16 cellular contexts compared by ENCODE assay signal in genomic region chr11:120030411-120030810, GRCh38.
DNase-seq lines count a peak whose midpoint lies in the region; ATAC-seq and TF ChIP-seq lines count a peak whose summit lies in the region.
"Had no signal": no experiment of that assay in that cellular context is flagged by ENCODE, and none has a peak within 500 bp of the region (broad histone marks: within the 10 kb centered on the region; RNA-seq: fewer than 3 reads in every experiment).

No MANE protein-coding gene starts in this region.

- no peak overlapping the region for H3T11ph ChIP-seq in H9 (ENCODE audit: low read length)

- H2BK5ac ChIP-seq in H9 (ENCODE audit: insufficient read length, low read length) = no peak overlapping the region

- H3K23ac ChIP-seq in H9 (ENCODE audit: insufficient read length, low read depth, low read length) = no peak overlapping the region

- H2AFZ ChIP-seq in GM23338 (no peak overlapping the region), H9 (ENCODE audit: low read length) (no peak overlapping the region)
- H2AFZ ChIP-seq: GM23248 had no signal

- no peaks in the 10 kb centered on the region for H4K20me1 ChIP-seq in GM23338 (replicated peaks; ENCODE audit: insufficient read depth)
- H4K20me1 ChIP-seq in H9 (ENCODE audit: control insufficient read depth, insufficient read depth, insufficient read length) = no peaks in the 10 kb centered on the region

- H3K4me3 ChIP-seq in GM23338 = no peak overlapping the region
- H3K4me3 ChIP-seq: GM23248, HAP-1 had no signal

- no peak overlapping the region for H2BK120ac ChIP-seq in H9 (ENCODE audit: low read depth, low read length, poor library complexity, severe bottlenecking)

- no peak overlapping the region for H3K4ac ChIP-seq in H9 (ENCODE audit: low read depth, low read length)

- H4K91ac ChIP-seq in H9 (ENCODE audit: insufficient read length, low read depth, low read length) = no peak overlapping the region

- no peak overlapping the region for H4K8ac ChIP-seq in H9 (replicated peaks; ENCODE audit: insufficient read length, low read depth, low read length)

- H2AK5ac ChIP-seq in H9 (ENCODE audit: insufficient read length, low read length) = no peak overlapping the region

- no peak overlapping the region for H3K56ac ChIP-seq in H9 (ENCODE audit: insufficient read length, low read depth, low read length)

- 0 out of 2 replicates have a peak overlapping the region, but pooled peaks have one; percentile 62 for H3K14ac ChIP-seq in H9 (ENCODE audit: insufficient read depth, low read length)

- no peak overlapping the region for H2BK15ac ChIP-seq in H9 (ENCODE audit: low read depth, low read length)

- H3K9me3 Mint-ChIP-seq in GM23338 (0 out of 3 replicates have a peak, but pooled peaks cover 2% of the 10 kb centered on the region), H9 (peaks cover 0 to 2% of the 10 kb centered on the region in 2 experiments; a peak in 1 of 5 replicates)
- H3K9me3 Mint-ChIP-seq: CD4-positive, alpha-beta T cell had no signal

- no CpG with 5 or more reads among the region's 4 CpGs for WGBS in H9 (ENCODE audit: extremely low coverage, insufficient read length, low lambda C conversion rate)

- H3K27me3 ChIP-seq in GM23338 (ENCODE audit: insufficient read depth) (no peaks in the 10 kb centered on the region), H9 (ENCODE audit: insufficient read depth, low read length) (no peaks in the 10 kb centered on the region; the same call in 1 of the 2 replicates)

- H3K4me1 ChIP-seq in GM23338 (ENCODE audit: insufficient read depth) = no peaks in the 10 kb centered on the region
- H3K4me1 ChIP-seq in H9 (ENCODE audit: insufficient read depth, low read length) = no peaks in the 10 kb centered on the region
- H3K4me1 ChIP-seq: HAP-1 had no signal

- no peak overlapping the region for H4K5ac ChIP-seq in H9 (ENCODE audit: insufficient read length, low read depth, low read length)

- no peaks in the 10 kb centered on the region for H3K79me1 ChIP-seq in H9 (ENCODE audit: insufficient read depth, low read depth, low read length, poor library complexity, severe bottlenecking)

- H3K4me1 Mint-ChIP-seq in GM23338 (peaks cover 11% of the 10 kb centered on the region), H9 (peaks cover 39 to 60% of the 10 kb centered on the region in 2 experiments)
- H3K4me1 Mint-ChIP-seq: B cell had no signal

- no peaks in the 10 kb centered on the region for H3F3A ChIP-seq in GM23338 (replicated peaks; ENCODE audit: low read depth)

- no peaks in the 10 kb centered on the region for H3K36me3 ChIP-seq in GM23338 (ENCODE audit: insufficient read depth)
- H3K36me3 ChIP-seq: HAP-1 had no signal

- no peak overlapping the region for H3K4me3 Mint-ChIP-seq in GM23338
- no peak overlapping the region for H3K4me3 Mint-ChIP-seq in H9
- H3K4me3 Mint-ChIP-seq: B cell; CD4-positive, alpha-beta T cell had no signal

- DNase-seq in GM23338 (ENCODE audit: low spot score) = no peak
- DNase-seq in H9 = peak; percentile 20
- DNase-seq in mesenteric fat pad (ENCODE audit: low spot score) = peak; percentile 51
- peak; percentile 27 for DNase-seq in ureter (ENCODE audit: low spot score)
- DNase-seq in activated CD4-positive, CD25-positive, alpha-beta regulatory T cell (lab: John Stamatoyannopoulos, UW) = no peak
- no peak for DNase-seq in NCI-H1105 (lab: John Stamatoyannopoulos, UW)
- DNase-seq: C1 segment of cervical spinal cord; CD4-positive, alpha-beta T cell; COR-L47; DMS153; EL; GM23248 had no signal

- H3K27me3 Mint-ChIP-seq in GM23338 (ENCODE audit: insufficient read depth, low read depth, poor library complexity) (peaks cover 8% of the 10 kb centered on the region), H9 (ENCODE audit: low read depth) (peaks cover 27% of the 10 kb centered on the region)

- H3K18ac ChIP-seq in H9 (ENCODE audit: insufficient read length, low read depth, low read length) = no peak overlapping the region

- no peak overlapping the region for H3K4me2 ChIP-seq in GM23338
- H3K4me2 ChIP-seq in H9 (ENCODE audit: insufficient read depth, insufficient read length, low read length) = no peak overlapping the region

- H3K27ac ChIP-seq in GM23338 (ENCODE audit: low read depth) (no peak overlapping the region), H9 (ENCODE audit: insufficient read length, low read depth, low read length) (no peak overlapping the region)
- H3K27ac ChIP-seq: GM23248 had no signal

- no peaks in the 10 kb centered on the region for H3K9me3 ChIP-seq in H9 (ENCODE audit: control insufficient read depth, low read depth, low read length)
- H3K9me3 ChIP-seq: HAP-1 had no signal

- H3K9ac ChIP-seq in H9 (ENCODE audit: extremely low read depth, insufficient read length, low read length) = no peak overlapping the region
- H3K9ac ChIP-seq: GM23248 had no signal

- H3K9me2 ChIP-seq in GM23338 (ENCODE audit: insufficient read depth) = no peaks in the 10 kb centered on the region

- no peaks in the 10 kb centered on the region for H3K79me2 ChIP-seq in GM23338 (replicated peaks; ENCODE audit: insufficient read depth)
- H3K79me2 ChIP-seq in H9 (ENCODE audit: insufficient read depth, low read length) = no peaks in the 10 kb centered on the region

- H2BK20ac ChIP-seq in H9 (ENCODE audit: low read depth, low read length, poor library complexity, severe bottlenecking) = no peak overlapping the region

- no peak overlapping the region for H2BK12ac ChIP-seq in H9 (ENCODE audit: insufficient read length, low read depth, low read length)

- H3K36me3 Mint-ChIP-seq in GM23338 (ENCODE audit: low read depth) (no peaks in the 10 kb centered on the region; the same call in 2 of the 3 replicates), H9 (ENCODE audit: insufficient read depth in 1 of 3, low read depth in 3 of 3) (peaks cover 0 to 4% (median 0%) of the 10 kb centered on the region in 3 experiments; a peak in 2 of 7 replicates)

- H3K27ac Mint-ChIP-seq in GM23338 (no peak overlapping the region), H9 (no peak overlapping the region)
- H3K27ac Mint-ChIP-seq: B cell; CD4-positive, alpha-beta T cell had no signal

- ATAC-seq in GM23338 (peak; percentile 17; the same call in 1 of the 3 replicates), HG02938 (IDR thresholded peaks at IDR 0.05; ENCODE audit: unreplicated experiment) (no peak)
- ATAC-seq: HepG2 had no signal

- TF ChIP-seq CTCF in GM23338 (conservative IDR thresholded peaks at IDR 0.05; ENCODE audit: low read depth in 2 of 2) (no peak), H9 (conservative IDR thresholded peaks at IDR 0.05) (no peak)

- H3K23me2 ChIP-seq in H9 (ENCODE audit: insufficient read length, low read depth, low read length, poor library complexity, severe bottlenecking) = no peaks in the 10 kb centered on the region

TF ChIP-seq in GM23338, 12 proteins besides CTCF, POLR2A, EP300 and RAD21:
- TF ChIP-seq EZH2phosphoT487 (IDR thresholded peaks at IDR 0.05; ENCODE audit: unreplicated experiment) = no peak
- no peak for TF ChIP-seq ETS1 (IDR thresholded peaks at IDR 0.05)
- no peak for TF ChIP-seq CREB1 (CRISPR knock-in tag; IDR thresholded peaks at IDR 0.05; ENCODE audit: low read depth)
- no peak for TF ChIP-seq ZNF114 (CRISPR knock-in tag; IDR thresholded peaks at IDR 0.05)
- no peak for TF ChIP-seq STAT1 (IDR thresholded peaks at IDR 0.05; ENCODE audit: unreplicated experiment)
- no peak for TF ChIP-seq REST (IDR thresholded peaks at IDR 0.05; ENCODE audit: unreplicated experiment)

Comparison
In these comparisons a context has a peak if more than half of its experiments do, and no peak if none do; other contexts are left out.
1. DNase-seq: peak in H9 (single experiment), mesenteric fat pad (single experiment) and ureter (single experiment); none in GM23338 (single experiment), activated CD4-positive, CD25-positive, alpha-beta regulatory T cell (0 of 4) and NCI-H1105 (single experiment).